11 cellular contexts compared by ENCODE assay signal in the genomic region with DNA sequence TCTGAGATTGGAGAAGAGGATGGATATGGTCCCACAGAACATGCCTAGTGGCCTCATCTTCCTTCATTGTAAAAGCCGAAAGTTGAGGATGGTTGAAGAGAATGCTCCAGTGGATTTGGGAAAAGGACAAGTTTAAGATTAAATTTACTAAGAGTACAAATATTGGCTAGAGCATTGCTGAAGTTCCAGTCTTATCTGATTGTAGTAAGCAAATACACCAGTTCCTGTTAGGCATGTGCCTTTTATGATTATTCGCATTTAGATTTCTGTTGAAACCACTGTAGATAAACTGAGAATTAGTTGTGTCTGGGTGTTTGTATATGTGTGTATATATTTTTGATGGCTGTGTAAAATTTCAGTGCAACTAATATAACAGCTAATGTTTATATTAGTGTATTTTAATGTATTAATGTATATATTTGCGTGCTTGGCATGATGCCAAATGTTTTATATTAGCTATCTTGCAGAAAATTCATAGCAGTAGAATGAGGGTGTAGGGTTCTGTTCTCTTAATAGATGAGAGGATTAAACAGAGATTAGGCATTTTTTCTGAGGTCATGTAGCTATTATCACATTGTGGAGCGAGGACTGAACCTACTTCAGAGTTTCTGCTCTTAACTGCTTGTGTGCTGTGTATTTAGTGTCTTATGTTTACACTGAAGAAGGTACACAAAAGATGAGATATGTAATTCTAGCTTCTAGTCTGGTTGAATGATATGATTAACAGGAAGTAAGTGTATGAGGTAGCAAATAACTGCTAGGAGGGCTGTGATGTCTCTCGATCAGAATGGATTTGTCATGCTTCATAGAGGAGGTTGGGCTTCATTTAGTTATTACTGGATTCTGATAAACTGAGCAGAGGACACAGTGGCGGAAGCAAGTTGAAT. TPM values are rescaled to one million over a fixed set of nuclear protein-coding genes. Genes with fewer than 3 reads are reported as not detected.
A peak's percentile ranks its signal among the peaks of the same experiment; 100 is the strongest.
DNase-seq lines count a peak whose midpoint lies in the region; ATAC-seq and TF ChIP-seq lines count a peak whose summit lies in the region.
"Had no signal": no experiment of that assay in that cellular context is flagged by ENCODE, and none has a peak within 500 bp of the region (broad histone marks: within the 10 kb centered on the region; RNA-seq: fewer than 3 reads in every experiment).

No MANE protein-coding gene starts in this region.

- H3K4me1 Mint-ChIP-seq in activated CD4-positive, alpha-beta T cell treated with anti-CD3 and anti-CD28 coated beads for 36 hours: peaks cover 29% of the 10 kb centered on the region
- peaks cover 8% of the 10 kb centered on the region for H3K4me1 Mint-ChIP-seq in activated CD4-positive, alpha-beta T cell treated with anti-CD3 and anti-CD28 coated beads, Interleukin-2, amount 10 ng/mL, durations not matched to agents 7 days and 5 days
- peaks cover 9% of the 10 kb centered on the region for H3K4me1 Mint-ChIP-seq in stimulated activated effector memory CD8-positive, alpha-beta T cell treated with anti-CD3 and anti-CD28 coated beads, Interleukin-12 subunit alpha, Interleukin-12 subunit beta, amount 100 ng/mL, for 72 hours

- no peaks in the 10 kb centered on the region for H3K4me1 ChIP-seq in heart left ventricle

- intact Hi-C loops in activated CD4-positive, alpha-beta T cell treated with anti-CD3 and anti-CD28 coated beads for 36 hours (cut with DNase I, micrococcal nuclease): no loop called here
- intact Hi-C loops in heart left ventricle (cut with DNase I): no loop called here

- H3K27me3 Mint-ChIP-seq in activated CD4-positive, alpha-beta T cell treated with anti-CD3 and anti-CD28 coated beads for 36 hours: no peaks in the 10 kb centered on the region
- no peaks in the 10 kb centered on the region for H3K27me3 Mint-ChIP-seq in activated CD4-positive, alpha-beta T cell treated with anti-CD3 and anti-CD28 coated beads, Interleukin-2, amount 10 ng/mL, durations not matched to agents 7 days and 5 days

- no peak for TF ChIP-seq POLR2A in heart left ventricle (IDR thresholded peaks at IDR 0.05)

- TF ChIP-seq CTCF in heart left ventricle (IDR thresholded peaks at IDR 0.05): no peak

- DNase-seq in activated CD4-positive, alpha-beta T cell treated with anti-CD3 and anti-CD28 coated beads for 36 hours: no peak
- DNase-seq in activated CD4-positive, alpha-beta T cell treated with anti-CD3 and anti-CD28 coated beads, Interleukin-2, amount 10 ng/mL, durations not matched to agents 7 days and 5 days: no peak
- DNase-seq in NCI-H82 treated with DMSO at 0.1 percent for 48 hours (lab: John Stamatoyannopoulos, UW; ENCODE audit: unreplicated experiment): peak; percentile 8
- DNase-seq in dermis blood vessel endothelial cell: peak; percentile 34
- no peak for DNase-seq in stimulated activated effector memory CD8-positive, alpha-beta T cell treated with anti-CD3 and anti-CD28 coated beads, Interleukin-12 subunit alpha, Interleukin-12 subunit beta, amount 100 ng/mL, for 72 hours (ENCODE audit: low spot score in 2 of 2)
- DNase-seq in heart left ventricle: no peak
- DNase-seq: BE2C; NCI-H1694 treated with DMSO at 0.1 percent for 48 hours; stimulated activated naive CD4-positive, alpha-beta T cell treated with Interleukin-2 at 50 U/mL for 16 hours had no signal

- WGBS in heart left ventricle, 4 donors: 83 to 92% (median 90%) methylated on average over 6 of the region's 6 CpGs

- peaks cover 41% of the 10 kb centered on the region for H3K36me3 Mint-ChIP-seq in activated CD4-positive, alpha-beta T cell treated with anti-CD3 and anti-CD28 coated beads for 36 hours (ENCODE audit: low read depth)
- H3K36me3 Mint-ChIP-seq in activated CD4-positive, alpha-beta T cell treated with anti-CD3 and anti-CD28 coated beads, Interleukin-2, amount 10 ng/mL, durations not matched to agents 7 days and 5 days (ENCODE audit: low read depth): peaks cover 47% of the 10 kb centered on the region
- peaks cover 100% of the 10 kb centered on the region for H3K36me3 Mint-ChIP-seq in stimulated activated effector memory CD8-positive, alpha-beta T cell treated with anti-CD3 and anti-CD28 coated beads, Interleukin-12 subunit alpha, Interleukin-12 subunit beta, amount 100 ng/mL, for 72 hours

- no peak overlapping the region for H3K27ac ChIP-seq in heart left ventricle

- peak overlapping the region; percentile 72 for H3K27ac Mint-ChIP-seq in activated CD4-positive, alpha-beta T cell treated with anti-CD3 and anti-CD28 coated beads for 36 hours
- no peak overlapping the region for H3K27ac Mint-ChIP-seq in activated CD4-positive, alpha-beta T cell treated with anti-CD3 and anti-CD28 coated beads, Interleukin-2, amount 10 ng/mL, durations not matched to agents 7 days and 5 days
- H3K27ac Mint-ChIP-seq in stimulated activated effector memory CD8-positive, alpha-beta T cell treated with anti-CD3 and anti-CD28 coated beads, Interleukin-12 subunit alpha, Interleukin-12 subunit beta, amount 100 ng/mL, for 72 hours: peak overlapping the region; percentile 90

- CTCF ChIA-PET in activated CD4-positive, alpha-beta T cell treated with anti-CD3 and anti-CD28 coated beads for 36 hours (lab: Charles Lee): interaction anchor here (0.9 to 3.2 kb wide), 3 partner anchors 16 to 27 kb away, joined by 3 to 15 read pairs (median 3); no protein-coding TSS in a partner anchor
- CTCF ChIA-PET in activated CD4-positive, alpha-beta T cell treated with anti-CD3 and anti-CD28 coated beads, Interleukin-2, amount 10 ng/mL, durations not matched to agents 7 days and 5 days (lab: Charles Lee): interaction anchor here (0.6 to 1.3 kb wide), 4 partner anchors 11 to 22 kb away, joined by 3 read pairs; no protein-coding TSS in a partner anchor

- no peak overlapping the region for H3K4me3 ChIP-seq in heart left ventricle

- no peak overlapping the region for H3K4me3 Mint-ChIP-seq in activated CD4-positive, alpha-beta T cell treated with anti-CD3 and anti-CD28 coated beads for 36 hours
- H3K4me3 Mint-ChIP-seq in activated CD4-positive, alpha-beta T cell treated with anti-CD3 and anti-CD28 coated beads, Interleukin-2, amount 10 ng/mL, durations not matched to agents 7 days and 5 days: no peak overlapping the region
- peak overlapping the region; percentile 12 for H3K4me3 Mint-ChIP-seq in stimulated activated effector memory CD8-positive, alpha-beta T cell treated with anti-CD3 and anti-CD28 coated beads, Interleukin-12 subunit alpha, Interleukin-12 subunit beta, amount 100 ng/mL, for 72 hours

- peaks cover 0 to 100% (median 99%) of the 10 kb centered on the region in 9 donors for H3K36me3 ChIP-seq in heart left ventricle

- POLR2A ChIA-PET in activated CD4-positive, alpha-beta T cell treated with anti-CD3 and anti-CD28 coated beads for 36 hours (lab: Charles Lee): interaction anchor here (0.6 to 1.4 kb wide), 2 partner anchors 21 to 72 kb away, joined by 3 to 4 read pairs; no protein-coding TSS in a partner anchor
- POLR2A ChIA-PET in activated CD4-positive, alpha-beta T cell treated with anti-CD3 and anti-CD28 coated beads, Interleukin-2, amount 10 ng/mL, durations not matched to agents 7 days and 5 days (lab: Charles Lee): no interaction called here

- peak; percentile 70 for ATAC-seq in activated CD4-positive, alpha-beta T cell treated with anti-CD3 and anti-CD28 coated beads for 36 hours
- ATAC-seq in stimulated activated effector memory CD8-positive, alpha-beta T cell treated with anti-CD3 and anti-CD28 coated beads, Interleukin-12 subunit alpha, Interleukin-12 subunit beta, amount 100 ng/mL, for 72 hours: peak; percentile 83
- no peak for ATAC-seq in HG03097 (IDR thresholded peaks at IDR 0.05; ENCODE audit: low FRiP score, unreplicated experiment)
- no peak for ATAC-seq in GM18867 (IDR thresholded peaks at IDR 0.05; ENCODE audit: unreplicated experiment)
- no peak for ATAC-seq in heart left ventricle

- no peaks in the 10 kb centered on the region for H3K9me3 ChIP-seq in heart left ventricle
- H3K9me3 ChIP-seq: BE2C had no signal

- no peaks in the 10 kb centered on the region for H3K27me3 ChIP-seq in heart left ventricle
- H3K27me3 ChIP-seq: BE2C had no signal

- no peaks in the 10 kb centered on the region for H3K9me3 Mint-ChIP-seq in activated CD4-positive, alpha-beta T cell treated with anti-CD3 and anti-CD28 coated beads for 36 hours (ENCODE audit: low read depth)
- H3K9me3 Mint-ChIP-seq in activated CD4-positive, alpha-beta T cell treated with anti-CD3 and anti-CD28 coated beads, Interleukin-2, amount 10 ng/mL, durations not matched to agents 7 days and 5 days: no peaks in the 10 kb centered on the region
- no peaks in the 10 kb centered on the region for H3K9me3 Mint-ChIP-seq in stimulated activated effector memory CD8-positive, alpha-beta T cell treated with anti-CD3 and anti-CD28 coated beads, Interleukin-12 subunit alpha, Interleukin-12 subunit beta, amount 100 ng/mL, for 72 hours

RNA-seq across cellular contexts. Expression of a gene that starts 21.2 kb away (rescaled TPM):
- 10 to 100 TPM; 70.5 to 73.9 TPM for total RNA-seq in activated CD4-positive, alpha-beta T cell treated with anti-CD3 and anti-CD28 coated beads for 36 hours
- total RNA-seq in activated CD4-positive, alpha-beta T cell treated with anti-CD3 and anti-CD28 coated beads, Interleukin-2, amount 10 ng/mL, durations not matched to agents 7 days and 5 days: 10 to 100 TPM; 64.4 to 69.6 TPM
- total RNA-seq in dermis blood vessel endothelial cell (32.3 and 36.2 TPM in 2 replicates), heart left ventricle (100 to 1,000 TPM in 4 of 9 donors, 10 to 100 TPM in 5; 66.8 to 131 (median 99.1) TPM)
- polyA plus RNA-seq in heart left ventricle: 100 to 1,000 TPM in 1 of 2 donors, 10 to 100 TPM in 1; 81.8 to 226 TPM

RNA-seq across cellular contexts. Expression of a gene that starts 22.6 kb away (rescaled TPM):
- total RNA-seq in activated CD4-positive, alpha-beta T cell treated with anti-CD3 and anti-CD28 coated beads for 36 hours: 10 to 100 TPM; 11.5 to 14.6 TPM
- 10 to 100 TPM; 15.6 to 16.5 TPM for total RNA-seq in activated CD4-positive, alpha-beta T cell treated with anti-CD3 and anti-CD28 coated beads, Interleukin-2, amount 10 ng/mL, durations not matched to agents 7 days and 5 days
- 9.0 and 12.5 TPM in 2 replicates for total RNA-seq in dermis blood vessel endothelial cell
- total RNA-seq in heart left ventricle: 1 to 10 TPM; 1.8 to 4.5 (median 3.2) TPM
- 1 to 10 TPM; 1.4 to 2.9 TPM for polyA plus RNA-seq in heart left ventricle

RNA-seq across cellular contexts. Expression of a gene that starts 29.2 kb away (rescaled TPM):
- 10 to 100 TPM; 45.2 to 47.5 TPM for total RNA-seq in activated CD4-positive, alpha-beta T cell treated with anti-CD3 and anti-CD28 coated beads for 36 hours
- 10 to 100 TPM; 37.8 to 38.6 TPM for total RNA-seq in activated CD4-positive, alpha-beta T cell treated with anti-CD3 and anti-CD28 coated beads, Interleukin-2, amount 10 ng/mL, durations not matched to agents 7 days and 5 days
- total RNA-seq in dermis blood vessel endothelial cell (28.9 and 44.4 TPM in 2 replicates), heart left ventricle (10 to 100 TPM in 7 of 9 donors, 1 to 10 TPM in 2; 5.9 to 17.0 (median 13.3) TPM)
- 10 to 100 TPM in 1 of 2 donors, 1 to 10 TPM in 1; 9.3 to 13.1 TPM for polyA plus RNA-seq in heart left ventricle

Comparison
In these comparisons a context has a peak if more than half of its experiments do, and no peak if none do; other contexts are left out.
1. ATAC-seq: peak in activated CD4-positive, alpha-beta T cell treated with anti-CD3 and anti-CD28 coated beads for 36 hours (single experiment) and stimulated activated effector memory CD8-positive, alpha-beta T cell treated with anti-CD3 and anti-CD28 coated beads, Interleukin-12 subunit alpha, Interleukin-12 subunit beta, amount 100 ng/mL, for 72 hours (single experiment); none in HG03097 (single experiment), GM18867 (single experiment) and heart left ventricle (0 of 4).
2. DNase-seq: peak in NCI-H82 treated with DMSO at 0.1 percent for 48 hours (single experiment) and dermis blood vessel endothelial cell (single experiment); none in activated CD4-positive, alpha-beta T cell treated with anti-CD3 and anti-CD28 coated beads for 36 hours (single experiment), activated CD4-positive, alpha-beta T cell treated with anti-CD3 and anti-CD28 coated beads, Interleukin-2, amount 10 ng/mL, durations not matched to agents 7 days and 5 days (single experiment), stimulated activated effector memory CD8-positive, alpha-beta T cell treated with anti-CD3 and anti-CD28 coated beads, Interleukin-12 subunit alpha, Interleukin-12 subunit beta, amount 100 ng/mL, for 72 hours (0 of 2) and heart left ventricle (0 of 5).